22 cellular contexts compared by ENCODE assay signal in the genomic region with DNA sequence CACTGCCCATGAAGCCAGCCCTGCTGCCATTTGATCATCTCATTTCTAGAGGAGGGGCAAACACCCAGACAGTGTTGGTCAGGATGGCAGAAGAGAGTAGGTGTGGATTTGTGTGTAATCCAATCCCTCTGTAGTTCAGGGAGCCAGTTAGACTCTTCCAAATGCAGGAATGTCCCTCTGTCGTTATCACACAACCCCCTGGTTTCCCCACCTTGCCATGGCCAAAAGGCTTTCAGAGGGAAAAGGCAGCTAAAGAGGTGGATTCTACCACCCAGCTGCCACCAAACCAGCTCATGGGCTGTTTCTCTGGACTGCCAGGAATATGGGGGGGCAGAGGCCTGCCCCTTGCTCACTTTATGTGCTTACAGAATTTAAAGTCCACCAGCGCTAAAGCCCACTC. TPM values are rescaled to one million over a fixed set of nuclear protein-coding genes. Genes with fewer than 3 reads are reported as not detected.
DNase-seq lines count a peak whose midpoint lies in the region; TF ChIP-seq lines count a peak whose summit lies in the region.
"Had no signal": no experiment of that assay in that cellular context is flagged by ENCODE, and none has a peak within 500 bp of the region (broad histone marks: within the 10 kb centered on the region; RNA-seq: fewer than 3 reads in every experiment).

No MANE protein-coding gene starts in this region.

- no peaks in the 10 kb centered on the region for H3K9me3 Mint-ChIP-seq in CD8-positive, alpha-beta memory T cell
- H3K9me3 Mint-ChIP-seq: dendritic cell treated with granulocyte-macrophage colony-stimulating factor and Interleukin-4, amounts not matched to agents 40 ng/mL and 50 ng/mL, for 4 days; memory B cell; naive thymus-derived CD8-positive, alpha-beta T cell had no signal

- TF ChIP-seq POLR2A in thyroid gland (IDR thresholded peaks at IDR 0.05), result no peak

- intact Hi-C loops in thyroid gland (cut with DNase I), result no loop called here

- no peak overlapping the region for H3K4me3 Mint-ChIP-seq in CD8-positive, alpha-beta memory T cell
- H3K4me3 Mint-ChIP-seq: activated CD4-positive, alpha-beta T cell treated with anti-CD3 and anti-CD28 coated beads for 36 hours; dendritic cell treated with granulocyte-macrophage colony-stimulating factor and Interleukin-4, amounts not matched to agents 40 ng/mL and 50 ng/mL, for 4 days; memory B cell had no signal

- H3K36me3 ChIP-seq in liver (ENCODE audit: control insufficient read depth in 4 of 4, insufficient read depth in 3 of 4, low read depth in 1 of 4, low read length in 3 of 4) (peaks cover 0 to 13% (median 4%) of the 10 kb centered on the region in 4 donors), thyroid gland (peaks cover 7 to 9% of the 10 kb centered on the region in 2 donors)
- H3K36me3 ChIP-seq in CD8-positive, alpha-beta memory T cell (ENCODE audit: insufficient read depth, low read length), result no peaks in the 10 kb centered on the region
- H3K36me3 ChIP-seq: ovary had no signal

- POLR2A ChIA-PET in CD8-positive, alpha-beta memory T cell (lab: Charles Lee), result no interaction called here

- TF ChIP-seq RAD21 in liver (IDR thresholded peaks at IDR 0.05), result no peak

- H3K27me3 ChIP-seq in liver (ENCODE audit: control insufficient read depth in 4 of 4, insufficient read depth in 4 of 4, low read length in 3 of 4), result no peaks in the 10 kb centered on the region
- no peaks in the 10 kb centered on the region for H3K27me3 ChIP-seq in thyroid gland
- no peaks in the 10 kb centered on the region for H3K27me3 ChIP-seq in CD8-positive, alpha-beta memory T cell (ENCODE audit: insufficient read depth, low read length, poor library complexity, severe bottlenecking)
- H3K27me3 ChIP-seq: ovary, upper lobe of left lung had no signal

- no peaks in the 10 kb centered on the region for H3K9me3 ChIP-seq in liver (ENCODE audit: control insufficient read depth in 4 of 4, low read length in 3 of 4)
- H3K9me3 ChIP-seq in thyroid gland, result no peaks in the 10 kb centered on the region
- no peaks in the 10 kb centered on the region for H3K9me3 ChIP-seq in CD8-positive, alpha-beta memory T cell (ENCODE audit: low read length)
- H3K9me3 ChIP-seq: ovary, upper lobe of left lung had no signal

- H3K27me3 Mint-ChIP-seq in CD8-positive, alpha-beta memory T cell, result peaks cover 17 to 28% of the 10 kb centered on the region in 2 donors

- DNase-seq in NCI-H510A treated with DMSO at 0.1 percent for 48 hours (lab: John Stamatoyannopoulos, UW) (peak; percentile 58), NCI-H510A (lab: John Stamatoyannopoulos, UW) (no peak), thyroid gland (no peak), COLO829 (ENCODE audit: low spot score) (no peak), SK-N-DZ (ENCODE audit: low spot score) (no peak)
- DNase-seq in CD8-positive, alpha-beta memory T cell, result no peak
- DNase-seq: activated CD4-positive, alpha-beta T cell treated with anti-CD3 and anti-CD28 coated beads for 36 hours; activated gamma-delta T cell treated with Interleukin-2 at 50 U/mL for 16 hours; amniotic stem cell; HCEC 1CT; kidney; naive thymus-derived CD8-positive, alpha-beta T cell; NCI-H2107; NCI-H748 treated with DMSO at 0.1 percent for 48 hours; ovary; SHP77 treated with DMSO at 0.1 percent for 48 hours; stimulated activated naive CD4-positive, alpha-beta T cell; upper lobe of left lung had no signal

- no peak overlapping the region for H3K27ac Mint-ChIP-seq in CD8-positive, alpha-beta memory T cell
- H3K27ac Mint-ChIP-seq: activated CD4-positive, alpha-beta T cell treated with anti-CD3 and anti-CD28 coated beads for 36 hours; dendritic cell treated with granulocyte-macrophage colony-stimulating factor and Interleukin-4, amounts not matched to agents 40 ng/mL and 50 ng/mL, for 4 days; memory B cell; naive thymus-derived CD8-positive, alpha-beta T cell had no signal

- WGBS in liver, result 45% methylated on average over 2 of the region's 2 CpGs
- WGBS in thyroid gland, 2 donors, result 56 to 58% methylated on average over 2 of the region's 2 CpGs

- H3K4me3 ChIP-seq in liver (ENCODE audit: low read depth in 1 of 3, low read length in 3 of 3) (no peak overlapping the region), thyroid gland (replicated peaks in 1 of 3) (no peak overlapping the region)
- H3K4me3 ChIP-seq in CD8-positive, alpha-beta memory T cell (ENCODE audit: low read length), result no peak overlapping the region
- H3K4me3 ChIP-seq: ovary, upper lobe of left lung had no signal

- peaks cover 7 to 30% (median 11%) of the 10 kb centered on the region in 3 donors for H3K4me1 Mint-ChIP-seq in CD8-positive, alpha-beta memory T cell
- H3K4me1 Mint-ChIP-seq: memory B cell had no signal

- CTCF ChIA-PET in CD8-positive, alpha-beta memory T cell (lab: Charles Lee), result interaction anchor here (0.9 to 5.9 kb wide), 4 partner anchors 66 to 119 kb away, joined by 3 to 38 read pairs (median 4); no protein-coding TSS in a partner anchor

- no peaks in the 10 kb centered on the region for H3K36me3 Mint-ChIP-seq in CD8-positive, alpha-beta memory T cell
- H3K36me3 Mint-ChIP-seq: memory B cell; naive thymus-derived CD8-positive, alpha-beta T cell had no signal

- TF ChIP-seq CTCF in VCaP (conservative IDR thresholded peaks at IDR 0.05), result no peak
- TF ChIP-seq CTCF in liver (IDR thresholded peaks at IDR 0.05; ENCODE audit: low read depth, low read length, missing input control), result no peak
- TF ChIP-seq CTCF in thyroid gland (IDR thresholded peaks at IDR 0.05), result no peak

- no peak overlapping the region for H3K9ac ChIP-seq in liver (ENCODE audit: low read depth in 1 of 2, low read length in 2 of 2)

- H3K4me1 ChIP-seq in liver (ENCODE audit: control insufficient read depth in 4 of 4, insufficient read depth in 4 of 4, low read length in 3 of 4) (peaks cover 4 to 70% (median 55%) of the 10 kb centered on the region in 4 donors), thyroid gland (peaks cover 8 to 41% of the 10 kb centered on the region in 2 donors)
- H3K4me1 ChIP-seq in CD8-positive, alpha-beta memory T cell (ENCODE audit: insufficient read depth, low read length), result peaks cover 11% of the 10 kb centered on the region

- H3K27ac ChIP-seq in VCaP (peak overlapping the region; percentile 84), liver (ENCODE audit: low read depth in 1 of 2, low read length in 2 of 2) (peak overlapping the region; percentile 6 to 14), thyroid gland (peak overlapping the region in 2 of 3 donors; percentile 4 to 39)
- no peak overlapping the region for H3K27ac ChIP-seq in CD8-positive, alpha-beta memory T cell (ENCODE audit: low read depth, low read length)
- H3K27ac ChIP-seq: ovary had no signal

TF ChIP-seq in liver, 16 proteins besides CTCF, POLR2A, EP300 and RAD21 (continues in another document):
- TF ChIP-seq REST (IDR thresholded peaks at IDR 0.05) (peak; percentile 15), SP1 (IDR thresholded peaks at IDR 0.05) (no peak), YY1 (IDR thresholded peaks at IDR 0.05) (peak; percentile 4), GABPA (IDR thresholded peaks at IDR 0.05 in 1 of 2, conservative IDR thresholded peaks at IDR 0.05 in 1 of 2) (no peak), NR2F2 (IDR thresholded peaks at IDR 0.05) (no peak)

RNA-seq across cellular contexts. Expression of gene TSKU, which starts 18.0 kb away (rescaled TPM):
- total RNA-seq in liver (10 to 100 TPM in 1 of 2 donors, 1 to 10 TPM in 1; 3.3 to 33.7 TPM), thyroid gland (100 to 1,000 TPM in 2 of 4 donors, 10 to 100 TPM in 2; 95.6 to 152 (median 99.2) TPM)
- polyA plus RNA-seq in liver, result 100 to 1,000 TPM in 1 of 2 donors, 10 to 100 TPM in 1; 58.3 to 492 TPM
- total RNA-seq in CD8-positive, alpha-beta memory T cell, result under 1 TPM; 0.11 to 0.13 TPM
- polyA plus RNA-seq in CD8-positive, alpha-beta memory T cell, result not detected
- polyA plus RNA-seq in SK-N-DZ (2014; cell fraction: cytosol; rRNA removed), result 19.0 and 20.0 TPM in 2 replicates
- polyA plus RNA-seq in SK-N-DZ (2014; cell fraction: nucleus; rRNA removed), result 8.4 and 10.4 TPM in 2 replicates
- total RNA-seq: naive thymus-derived CD8-positive, alpha-beta T cell had no signal
- polyA plus RNA-seq: naive thymus-derived CD8-positive, alpha-beta T cell had no signal

RNA-seq across cellular contexts. Expression of gene ACER3, which starts 59.5 kb away (rescaled TPM):
- total RNA-seq in liver (1 to 10 TPM; 3.9 to 5.9 TPM), thyroid gland (10 to 100 TPM; 11.5 to 29.3 (median 17.9) TPM)
- 1 to 10 TPM; 1.9 to 4.5 TPM for polyA plus RNA-seq in liver
- total RNA-seq in CD8-positive, alpha-beta memory T cell, result 10 to 100 TPM; 16.1 to 19.1 TPM
- 5.3 TPM for polyA plus RNA-seq in CD8-positive, alpha-beta memory T cell
- polyA plus RNA-seq in SK-N-DZ (2014; cell fraction: cytosol; rRNA removed), result 8.4 and 10.5 TPM in 2 replicates
- 7.0 and 7.1 TPM in 2 replicates for polyA plus RNA-seq in SK-N-DZ (2014; cell fraction: nucleus; rRNA removed)
